8 cellular contexts compared by ENCODE assay signal in genomic region chr4:2364654-2365053, GRCh38. TPM values are rescaled to one million over a fixed set of nuclear protein-coding genes. Genes with fewer than 3 reads are reported as not detected.
DNase-seq lines count a peak whose midpoint lies in the region; ATAC-seq and TF ChIP-seq lines count a peak whose summit lies in the region.

No MANE protein-coding gene starts in this region.

- no peak for TF ChIP-seq POLR2A in transverse colon (IDR thresholded peaks at IDR 0.05)

- WGBS in transverse colon (ENCODE audit: low coverage in 1 of 2), 2 donors: 28% methylated on average over 34 of the region's 47 CpGs; no CpG with 5 or more reads in 1 of the 2 donors

- peak overlapping the region; percentile 32 for H3K27ac ChIP-seq in rectal smooth muscle tissue (ENCODE audit: low read depth, low read length)
- H3K27ac ChIP-seq in transverse colon: no peak overlapping the region

- in situ Hi-C loops in transverse colon (cut with MboI; ENCODE audit: low pct_ligation_motif_present in 1 of 4, low pct_unique_long_range_greater_than_20kb in 1 of 4, low sequenced_read_pairs in 3 of 4): no loop called here

- TF ChIP-seq CTCF in epithelial cell of proximal tubule (conservative IDR thresholded peaks at IDR 0.05; ENCODE audit: low read depth, low read length) (no peak), transverse colon (IDR thresholded peaks at IDR 0.05) (no peak)

- peak; percentile 46 for DNase-seq in Daoy (ENCODE audit: low read depth)
- DNase-seq in activated CD8-positive, alpha-beta memory T cell treated with anti-CD3 and anti-CD28 coated beads for 4 hours (ENCODE audit: low read depth in 2 of 2): peak; percentile 44 to 45
- DNase-seq in epithelial cell of proximal tubule (ENCODE audit: low read depth): no peak
- peak; percentile 31 for DNase-seq in transverse colon
- no peak for DNase-seq in SIG-M5 treated with dmso at 0.1 percent for 504 hours (lab: John Stamatoyannopoulos, UW; ENCODE audit: unreplicated experiment)

- peak overlapping the region; percentile 49 for H3K9ac ChIP-seq in rectal smooth muscle tissue (ENCODE audit: low read length)

- intact Hi-C loops in transverse colon (cut with DNase I; ENCODE audit: low total_unique reads): no loop called here

- H3K27me3 ChIP-seq in rectal smooth muscle tissue (ENCODE audit: control insufficient read depth, insufficient read depth, low read length): no peaks in the 10 kb centered on the region
- H3K27me3 ChIP-seq in transverse colon: no peaks in the 10 kb centered on the region

- H3K9me3 ChIP-seq in transverse colon: peaks cover 0 to 5% of the 10 kb centered on the region in 2 donors

- peak overlapping the region; percentile 59 for H3K4me3 ChIP-seq in epithelial cell of proximal tubule (ENCODE audit: low read depth, low read length)
- peak overlapping the region; percentile 79 for H3K4me3 ChIP-seq in rectal smooth muscle tissue (ENCODE audit: low read length)
- peak overlapping the region; percentile 25 to 43 (median 33) for H3K4me3 ChIP-seq in transverse colon

- H3K4me1 ChIP-seq in rectal smooth muscle tissue (ENCODE audit: control insufficient read depth, insufficient read depth, low read length) (peaks cover 4% of the 10 kb centered on the region), transverse colon (peaks cover 4 to 16% (median 7%) of the 10 kb centered on the region in 4 donors)

- ATAC-seq in HG03469 (IDR thresholded peaks at IDR 0.05; ENCODE audit: unreplicated experiment) (no peak), HG03571 (IDR thresholded peaks at IDR 0.05; ENCODE audit: unreplicated experiment) (no peak)

- H3K36me3 ChIP-seq in rectal smooth muscle tissue (ENCODE audit: control insufficient read depth, insufficient read depth, low read length) (no peaks in the 10 kb centered on the region), transverse colon (no peaks in the 10 kb centered on the region)

- TF ChIP-seq EP300 in transverse colon (IDR thresholded peaks at IDR 0.05; ENCODE audit: low read depth): no peak

RNA-seq across cellular contexts. Expression of gene ZFYVE28, which starts 53.8 kb away (rescaled TPM):
- total RNA-seq in Daoy (2014; rRNA removed; shearing (Covaris generic)): 0.97 and 1.5 TPM in 2 replicates
- total RNA-seq in epithelial cell of proximal tubule (0.58 and 1.8 TPM in 2 replicates), transverse colon (100 to 1,000 TPM in 1 of 4 donors, 10 to 100 TPM in 3; 44.8 to 110 (median 69.6) TPM)

RNA-seq across cellular contexts. Expression of gene CFAP99, which starts 54.1 kb away (rescaled TPM):
- not detected in 2 replicates for total RNA-seq in Daoy (2014; rRNA removed; shearing (Covaris generic))
- not detected in 2 replicates for total RNA-seq in epithelial cell of proximal tubule
- total RNA-seq in transverse colon: under 1 TPM in 3 of 4 donors, not detected in 1; 0.32 to 0.82 (median 0.60) TPM

Comparison
In these comparisons a context has a peak if more than half of its experiments do, and no peak if none do; other contexts are left out.
1. DNase-seq: peak in Daoy (single experiment), activated CD8-positive, alpha-beta memory T cell treated with anti-CD3 and anti-CD28 coated beads for 4 hours (2 of 2) and transverse colon (single experiment); none in epithelial cell of proximal tubule (single experiment) and SIG-M5 treated with dmso at 0.1 percent for 504 hours (single experiment).
2. RNA of gene ZFYVE28, which starts 53.8 kb away (total RNA-seq): 44.8 to 110 TPM in transverse colon; 0.97 to 1.5 TPM in Daoy and 0.58 to 1.8 TPM in epithelial cell of proximal tubule; every median in the first group is over 10 times any median in the second.
3. Peak in every context shown above with its lines, with median percentiles within 50 percentile points of each other: H3K4me3 ChIP-seq.